Comparison of ENCODE assay signal across 2 cellular contexts in the genomic region with DNA sequence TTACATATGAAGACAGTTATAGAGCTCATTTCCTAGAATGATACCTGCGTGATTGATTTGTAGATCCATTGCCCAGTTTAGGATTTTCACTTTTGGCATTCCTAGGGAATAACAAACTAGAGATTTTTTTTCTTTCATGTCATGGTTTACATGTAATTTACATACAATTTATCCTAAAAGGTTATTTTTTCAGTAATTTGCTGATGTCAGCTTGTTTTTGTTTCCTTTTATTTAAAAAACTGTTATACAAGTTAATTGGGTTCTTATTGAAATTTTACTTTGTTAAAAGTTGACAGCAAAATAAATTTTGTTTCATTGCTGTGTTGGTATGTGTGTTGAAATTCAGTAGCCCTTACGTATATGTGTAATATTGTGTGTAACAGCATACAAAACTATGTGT.
TF ChIP-seq lines count a peak whose summit lies in the region.

No MANE protein-coding gene starts in this region.

TF ChIP-seq in HepG2, 621 proteins besides CTCF, POLR2A, EP300 and RAD21:
- peak; percentile 94 to 97 for TF ChIP-seq MAFK (conservative IDR thresholded peaks at IDR 0.05 in 1 of 2, IDR thresholded peaks at IDR 0.05 in 1 of 2; ENCODE audit: low read length in 2 of 2)
- TF ChIP-seq MAFF (IDR thresholded peaks at IDR 0.05; ENCODE audit: low read depth, low read length), result peak; percentile 97
- TF ChIP-seq, protein P1, sequence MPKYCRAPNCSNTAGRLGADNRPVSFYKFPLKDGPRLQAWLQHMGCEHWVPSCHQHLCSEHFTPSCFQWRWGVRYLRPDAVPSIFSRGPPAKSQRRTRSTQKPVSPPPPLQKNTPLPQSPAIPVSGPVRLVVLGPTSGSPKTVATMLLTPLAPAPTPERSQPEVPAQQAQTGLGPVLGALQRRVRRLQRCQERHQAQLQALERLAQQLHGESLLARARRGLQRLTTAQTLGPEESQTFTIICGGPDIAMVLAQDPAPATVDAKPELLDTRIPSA (CRISPR knock-in tag; IDR thresholded peaks at IDR 0.05; ENCODE audit: borderline replicate concordance), result no peak

TF ChIP-seq in H1, 55 proteins besides CTCF, POLR2A, EP300 and RAD21:
- TF ChIP-seq TAF1 (IDR thresholded peaks at IDR 0.05; ENCODE audit: low read depth, low read length) (no peak), CHD2 (IDR thresholded peaks at IDR 0.05; ENCODE audit: low read length) (no peak), CHD1 (IDR thresholded peaks at IDR 0.05; ENCODE audit: low read depth, low read length) (no peak), MAFK (IDR thresholded peaks at IDR 0.05; ENCODE audit: low read depth, low read length) (peak; percentile 82)
